In the genomic region with DNA sequence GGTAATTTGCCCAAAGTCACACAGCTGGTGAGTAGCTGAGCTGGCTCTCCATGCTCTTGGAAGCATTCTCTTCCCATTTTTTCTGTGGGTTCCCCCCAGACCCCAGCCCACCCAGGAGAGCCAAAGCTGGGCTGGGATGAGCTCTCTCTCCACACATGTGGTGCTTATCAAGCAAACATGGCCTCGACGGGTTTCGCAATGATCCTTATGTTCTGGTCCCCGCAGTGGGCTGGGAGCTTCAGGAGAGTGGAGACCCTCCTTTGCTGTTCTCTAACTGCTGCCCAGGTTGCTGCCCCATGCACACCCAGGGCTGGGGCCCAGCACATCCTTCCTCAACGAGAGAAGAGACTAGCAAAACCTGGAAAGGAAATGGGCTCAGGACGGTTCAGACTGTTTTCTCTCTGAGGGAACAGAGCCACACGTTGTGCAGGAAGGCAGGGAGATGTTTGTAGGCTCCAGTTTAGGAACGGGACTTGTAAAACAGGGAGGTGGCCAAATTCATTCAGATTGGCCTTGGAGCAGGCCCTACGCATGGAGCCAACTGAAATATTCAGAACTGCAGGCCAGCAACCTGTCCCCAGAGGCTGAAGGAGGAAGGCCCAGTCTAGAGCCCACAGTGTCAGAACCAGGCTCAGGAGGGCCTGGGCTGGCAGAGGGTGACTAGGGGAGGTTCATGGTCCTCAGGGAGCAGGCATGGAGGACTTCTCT, we compare ENCODE assay signal across 13 cellular contexts. TPM values are rescaled to one million over a fixed set of nuclear protein-coding genes. Genes with fewer than 3 reads are reported as not detected.
DNase-seq lines count a peak whose midpoint lies in the region; ATAC-seq and TF ChIP-seq lines count a peak whose summit lies in the region.
"Had no signal": no experiment of that assay in that cellular context is flagged by ENCODE, and none has a peak within 500 bp of the region (broad histone marks: within the 10 kb centered on the region; RNA-seq: fewer than 3 reads in every experiment).

No MANE protein-coding gene starts in this region.

- H3K4me3 Mint-ChIP-seq in CD4-positive, CD25-positive, alpha-beta regulatory T cell: no peak overlapping the region
- H3K4me3 Mint-ChIP-seq in CD4-positive, alpha-beta memory T cell: no peak overlapping the region
- H3K4me3 Mint-ChIP-seq: naive thymus-derived CD4-positive, alpha-beta T cell; T-helper 17 cell had no signal

- H3K27me3 Mint-ChIP-seq in CD4-positive, CD25-positive, alpha-beta regulatory T cell: no peaks in the 10 kb centered on the region
- no peaks in the 10 kb centered on the region for H3K27me3 Mint-ChIP-seq in CD4-positive, alpha-beta memory T cell

- H3K9me3 ChIP-seq in CD4-positive, CD25-positive, alpha-beta regulatory T cell (ENCODE audit: control insufficient read depth in 2 of 2, low read length in 2 of 2): no peaks in the 10 kb centered on the region
- H3K9me3 ChIP-seq in right cardiac atrium (ENCODE audit: control insufficient read depth, low read length) (no peaks in the 10 kb centered on the region), spleen (no peaks in the 10 kb centered on the region), mucosa of descending colon (no peaks in the 10 kb centered on the region)
- no peaks in the 10 kb centered on the region for H3K9me3 ChIP-seq in CD4-positive, alpha-beta memory T cell (ENCODE audit: control insufficient read depth in 1 of 2, low read length in 2 of 2)

- 41% methylated on average over 9 of the region's 9 CpGs for WGBS in right cardiac atrium
- WGBS in spleen, 5 donors: 45 to 64% (median 53%) methylated on average over 9 of the region's 9 CpGs

- intact Hi-C loops in right cardiac atrium (cut with DNase I) (no loop called here), spleen (cut with DNase I; ENCODE audit: low total_unique reads) (no loop called here), mucosa of descending colon (cut with DNase I, micrococcal nuclease) (no loop called here)
- intact Hi-C loops in CD4-positive, alpha-beta memory T cell (cut with micrococcal nuclease): no loop called here

- no peak overlapping the region for H3K27ac ChIP-seq in CD4-positive, CD25-positive, alpha-beta regulatory T cell (ENCODE audit: insufficient read depth, low read length, poor library complexity, severe bottlenecking)
- H3K27ac ChIP-seq in angular gyrus (ENCODE audit: low read depth, low read length) (peak overlapping the region; percentile 93), right cardiac atrium (ENCODE audit: low read length) (peak overlapping the region; percentile 37), spleen (peak overlapping the region in 7 of 8 donors; percentile 15 to 41 (median 23))
- H3K27ac ChIP-seq in CD4-positive, alpha-beta memory T cell (ENCODE audit: low read depth, low read length): no peak overlapping the region

- POLR2A ChIA-PET in CD4-positive, alpha-beta memory T cell (lab: Charles Lee; ENCODE audit: partially characterized antibody): no interaction called here

- no peak for DNase-seq in CD4-positive, CD25-positive, alpha-beta regulatory T cell
- DNase-seq in right cardiac atrium (peak; percentile 60 to 91 (median 86)), spleen (no peak), NCI-H1092 treated with DMSO at 0.1 percent for 48 hours (lab: John Stamatoyannopoulos, UW) (no peak), mucosa of descending colon (no peak), activated T-cell treated with anti-CD3 and anti-CD28 coated beads for 4 hours (no peak)
- no peak for DNase-seq in CD4-positive, alpha-beta memory T cell
- DNase-seq: activated effector memory CD4-positive, alpha-beta T cell treated with Interleukin-2 at 50 U/mL for 16 hours; kidney glomerular epithelial cell; naive thymus-derived CD4-positive, alpha-beta T cell; NCI-H2081; T-helper 17 cell had no signal

- CTCF ChIA-PET in CD4-positive, alpha-beta memory T cell (lab: Charles Lee; ENCODE audit: partially characterized antibody): no interaction called here

- no peak for TF ChIP-seq POLR2A in spleen (IDR thresholded peaks at IDR 0.05)

- no peaks in the 10 kb centered on the region for H3K36me3 Mint-ChIP-seq in CD4-positive, CD25-positive, alpha-beta regulatory T cell
- H3K36me3 Mint-ChIP-seq in CD4-positive, alpha-beta memory T cell: no peaks in the 10 kb centered on the region

- no peak for ATAC-seq in CD4-positive, CD25-positive, alpha-beta regulatory T cell (ENCODE audit: low read depth in 2 of 2)
- ATAC-seq in right cardiac atrium: peak; percentile 80 to 85
- no peak for ATAC-seq in mucosa of descending colon
- ATAC-seq: naive thymus-derived CD4-positive, alpha-beta T cell; T-helper 17 cell had no signal

- peak overlapping the region; percentile 23 to 68 (median 64) for H3K27ac Mint-ChIP-seq in CD4-positive, CD25-positive, alpha-beta regulatory T cell
- peak overlapping the region in 2 of 7 donors; percentile 2 to 46 for H3K27ac Mint-ChIP-seq in CD4-positive, alpha-beta memory T cell
- H3K27ac Mint-ChIP-seq: T-helper 17 cell had no signal

- no peaks in the 10 kb centered on the region for H3K36me3 ChIP-seq in CD4-positive, CD25-positive, alpha-beta regulatory T cell (ENCODE audit: control insufficient read depth, insufficient read depth, low read length)
- H3K36me3 ChIP-seq in spleen: no peaks in the 10 kb centered on the region
- H3K36me3 ChIP-seq in CD4-positive, alpha-beta memory T cell (ENCODE audit: insufficient read depth, low read length): no peaks in the 10 kb centered on the region
- no peaks in the 10 kb centered on the region for H3K36me3 ChIP-seq in mucosa of descending colon (ENCODE audit: low read depth)

- H3K4me3 ChIP-seq in CD4-positive, CD25-positive, alpha-beta regulatory T cell (ENCODE audit: low read depth, low read length): no peak overlapping the region
- H3K4me3 ChIP-seq in right cardiac atrium (ENCODE audit: low read length): no peak overlapping the region
- no peak overlapping the region for H3K4me3 ChIP-seq in spleen
- no peak overlapping the region for H3K4me3 ChIP-seq in CD4-positive, alpha-beta memory T cell (ENCODE audit: low read length in 2 of 2)
- no peak overlapping the region for H3K4me3 ChIP-seq in mucosa of descending colon

- H3K4me1 ChIP-seq in CD4-positive, CD25-positive, alpha-beta regulatory T cell (ENCODE audit: control insufficient read depth, insufficient read depth, low read length, poor library complexity, severe bottlenecking): peaks cover 2% of the 10 kb centered on the region
- H3K4me1 ChIP-seq in right cardiac atrium (ENCODE audit: control insufficient read depth, insufficient read depth, low read length): peaks cover 8% of the 10 kb centered on the region
- peaks cover 17 to 76% (median 54%) of the 10 kb centered on the region in 6 donors for H3K4me1 ChIP-seq in spleen
- H3K4me1 ChIP-seq in CD4-positive, alpha-beta memory T cell (ENCODE audit: insufficient read depth, low read length): no peaks in the 10 kb centered on the region
- peaks cover 2% of the 10 kb centered on the region for H3K4me1 ChIP-seq in mucosa of descending colon (ENCODE audit: low read depth)

- no peak for TF ChIP-seq CTCF in spleen (IDR thresholded peaks at IDR 0.05 in 8 of 11, conservative IDR thresholded peaks at IDR 0.05 in 3 of 11)
- no peak for TF ChIP-seq CTCF in mucosa of descending colon (IDR thresholded peaks at IDR 0.05)

- no peaks in the 10 kb centered on the region for H3K27me3 ChIP-seq in CD4-positive, CD25-positive, alpha-beta regulatory T cell (ENCODE audit: control insufficient read depth, insufficient read depth, low read length)
- H3K27me3 ChIP-seq in right cardiac atrium (ENCODE audit: control insufficient read depth, insufficient read depth) (no peaks in the 10 kb centered on the region), spleen (replicated peaks in 1 of 7) (no peaks in the 10 kb centered on the region)
- H3K27me3 ChIP-seq in CD4-positive, alpha-beta memory T cell (ENCODE audit: insufficient read depth, low read length): no peaks in the 10 kb centered on the region

- H3K9me3 Mint-ChIP-seq in CD4-positive, CD25-positive, alpha-beta regulatory T cell: peaks cover 0 to 2% (median 0%) of the 10 kb centered on the region in 7 donors
- H3K9me3 Mint-ChIP-seq in CD4-positive, alpha-beta memory T cell: no peaks in the 10 kb centered on the region
- H3K9me3 Mint-ChIP-seq: naive thymus-derived CD4-positive, alpha-beta T cell had no signal

- H3K4me1 Mint-ChIP-seq in CD4-positive, CD25-positive, alpha-beta regulatory T cell: peaks cover 2 to 8% (median 4%) of the 10 kb centered on the region in 4 donors
- peaks cover 0 to 8% (median 3%) of the 10 kb centered on the region in 4 donors for H3K4me1 Mint-ChIP-seq in CD4-positive, alpha-beta memory T cell

RNA-seq across cellular contexts. Expression of a gene that starts 27.2 kb away (rescaled TPM):
- total RNA-seq in CD4-positive, CD25-positive, alpha-beta regulatory T cell: 28.4 TPM
- 10 to 100 TPM; 12.2 to 21.1 (median 16.1) TPM for polyA plus RNA-seq in CD4-positive, CD25-positive, alpha-beta regulatory T cell
- total RNA-seq in right cardiac atrium: 10 to 100 TPM; 13.9 to 22.6 (median 19.4) TPM
- 13.5 TPM for polyA plus RNA-seq in right cardiac atrium
- 100 to 1,000 TPM in 4 of 7 donors, 10 to 100 TPM in 3; 54.2 to 207 (median 112) TPM for total RNA-seq in spleen
- polyA plus RNA-seq in spleen: 10 to 100 TPM in 1 of 3 donors, 1 to 10 TPM in 2; 5.8 to 17.3 (median 8.1) TPM
- 10 to 100 TPM; 10.3 to 13.9 TPM for total RNA-seq in CD4-positive, alpha-beta memory T cell
- polyA plus RNA-seq in CD4-positive, alpha-beta memory T cell: 10 to 100 TPM in 1 of 2 donors, 1 to 10 TPM in 1; 5.0 to 12.5 TPM
- total RNA-seq in mucosa of descending colon: 10 to 100 TPM in 2 of 3 donors, 1 to 10 TPM in 1; 6.5 to 34.4 (median 19.9) TPM

Comparison
In these comparisons a context has a peak if more than half of its experiments do, and no peak if none do; other contexts are left out.
1. ATAC-seq: peak in right cardiac atrium (2 of 2); none in CD4-positive, CD25-positive, alpha-beta regulatory T cell (0 of 2) and mucosa of descending colon (single experiment).
2. DNase-seq: peak in right cardiac atrium (3 of 3); none in CD4-positive, CD25-positive, alpha-beta regulatory T cell (0 of 3), spleen (single experiment), CD4-positive, alpha-beta memory T cell (0 of 5), NCI-H1092 treated with DMSO at 0.1 percent for 48 hours (single experiment), mucosa of descending colon (0 of 3) and activated T-cell treated with anti-CD3 and anti-CD28 coated beads for 4 hours (single experiment).
3. H3K27ac ChIP-seq: peak in angular gyrus (single experiment), right cardiac atrium (single experiment) and spleen (7 of 8); none in CD4-positive, CD25-positive, alpha-beta regulatory T cell (single experiment) and CD4-positive, alpha-beta memory T cell (single experiment).